In the genomic region with DNA sequence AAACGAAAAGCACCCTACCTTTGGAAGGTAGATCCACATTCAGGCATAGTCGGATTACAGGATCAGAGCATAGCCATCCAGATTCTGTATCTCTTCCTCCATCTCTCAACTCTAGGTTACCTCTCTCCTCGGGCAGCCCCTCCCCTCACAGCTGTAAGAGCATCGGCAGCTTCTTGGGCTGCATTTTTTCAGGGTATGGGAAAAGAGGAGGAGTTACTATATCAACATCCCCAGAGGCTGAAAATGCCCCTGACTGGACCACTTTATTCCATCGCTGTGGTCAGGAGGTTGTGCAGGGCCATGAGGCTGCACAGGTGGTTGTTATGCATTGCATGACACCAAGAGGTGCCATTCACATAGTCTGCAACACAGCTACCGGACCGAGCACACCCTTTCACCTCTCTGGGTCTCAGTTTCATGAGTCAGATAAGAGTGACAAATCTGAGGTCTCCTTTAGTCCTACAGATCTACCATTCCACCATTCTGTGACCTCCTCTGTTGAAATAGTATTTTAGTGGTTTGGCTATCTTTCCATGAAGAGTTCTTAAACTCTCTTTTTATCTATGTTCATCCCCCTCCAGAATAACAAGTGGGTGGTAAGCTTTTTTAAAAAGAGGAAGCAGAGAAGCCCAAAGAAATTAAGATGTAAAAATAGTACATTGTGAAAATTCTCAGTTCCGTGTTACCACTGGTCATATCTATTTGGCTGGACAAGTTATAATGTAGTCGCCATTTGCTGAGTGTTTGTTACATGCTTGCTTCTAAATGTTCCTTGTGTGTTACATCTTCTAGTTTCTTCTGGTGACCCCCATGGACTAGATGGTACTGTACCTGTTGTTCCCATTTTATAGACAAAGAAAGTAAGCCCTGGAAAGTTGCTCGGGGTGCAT, we compare ENCODE assay signal across 8 cellular contexts. TPM values are rescaled to one million over a fixed set of nuclear protein-coding genes. Genes with fewer than 3 reads are reported as not detected.
DNase-seq lines count a peak whose midpoint lies in the region; ATAC-seq and TF ChIP-seq lines count a peak whose summit lies in the region.

No MANE protein-coding gene starts in this region.

- H3K9me3 Mint-ChIP-seq in HFFc6 = peaks cover 11% of the 10 kb centered on the region

- TF ChIP-seq CTCF in psoas muscle (IDR thresholded peaks at IDR 0.05) = no peak
- no peak for TF ChIP-seq CTCF in HFFc6 (IDR thresholded peaks at IDR 0.05)

- H3K4me1 Mint-ChIP-seq in HFFc6 (ENCODE audit: low read depth) = no peaks in the 10 kb centered on the region

- H3K27ac Mint-ChIP-seq in HFFc6 = no peak overlapping the region

- no peaks in the 10 kb centered on the region for H3K27me3 ChIP-seq in psoas muscle (ENCODE audit: insufficient read depth in 3 of 3, low read length in 2 of 3)

- ATAC-seq in GM19025 (IDR thresholded peaks at IDR 0.05; ENCODE audit: low read depth, unreplicated experiment) = peak; percentile 87
- ATAC-seq in HG02852 (IDR thresholded peaks at IDR 0.05; ENCODE audit: unreplicated experiment) = peak; percentile 77
- peak in 3 of 4 donors; percentile 30 to 55 (median 35) for ATAC-seq in psoas muscle

- peaks cover under 1% of the 10 kb centered on the region; the same call in 1 of the 2 replicates for H3K36me3 Mint-ChIP-seq in HFFc6 (ENCODE audit: low read depth)

- DNase-seq in NCI-H2171 (lab: John Stamatoyannopoulos, UW) = peak; percentile 13
- DNase-seq in psoas muscle = no peak
- no peak for DNase-seq in HCEC 1CT
- no peak for DNase-seq in HFFc6
- DNase-seq in central memory CD4-positive, alpha-beta T cell = no peak
- DNase-seq in DMS 273 (lab: John Stamatoyannopoulos, UW; ENCODE audit: unreplicated experiment) = no peak

- intact Hi-C loops in psoas muscle (cut with DNase I) = no loop called here

- H3K4me1 ChIP-seq in psoas muscle = peaks cover 20% of the 10 kb centered on the region

- peak overlapping the region; percentile 39 for H3K27ac ChIP-seq in psoas muscle

- H3K27me3 Mint-ChIP-seq in HFFc6 (ENCODE audit: insufficient read depth) = peaks cover 50% of the 10 kb centered on the region

- no peaks in the 10 kb centered on the region for H3K36me3 ChIP-seq in psoas muscle (ENCODE audit: insufficient read depth in 1 of 2, low read depth in 1 of 2)

- H3K4me3 ChIP-seq in psoas muscle = no peak overlapping the region

- H3K9me3 ChIP-seq in psoas muscle = peaks cover 8% of the 10 kb centered on the region

- H3K4me3 Mint-ChIP-seq in HFFc6 = no peak overlapping the region

- WGBS in psoas muscle, 3 donors = 46 to 66% (median 55%) methylated on average over 10 of the region's 10 CpGs

RNA-seq across cellular contexts. Expression of gene SLC1A4, which starts 56.6 kb away (rescaled TPM):
- total RNA-seq in psoas muscle = 10 to 100 TPM; 13.9 to 50.3 (median 20.2) TPM
- 10 to 100 TPM in 1 of 3 donors, 1 to 10 TPM in 2; 3.4 to 12.7 (median 9.6) TPM for polyA plus RNA-seq in psoas muscle
- 10 to 100 TPM in 1 of 6 experiments, 1 to 10 TPM in 5; 7.2 to 10.3 (median 9.0) TPM for total RNA-seq in HFFc6 (2021; fragmentation: NEBNext Ultra II Directional; extraction: Animal tissue kit (Norgen Biotek cat#: 25700))

Comparison
In these comparisons a context has a peak if more than half of its experiments do, and no peak if none do; other contexts are left out.
1. ATAC-seq: peak in every context shown above with its lines; median percentile 87 in GM19025; 77 in HG02852; 35 in psoas muscle.